In genomic region chr1:179143332-179143731, GRCh38 we compare ENCODE assay signal across 9 cellular contexts.
DNase-seq lines count a peak whose midpoint lies in the region; ATAC-seq and TF ChIP-seq lines count a peak whose summit lies in the region.
"Had no signal": no experiment of that assay in that cellular context is flagged by ENCODE, and none has a peak within 500 bp of the region (broad histone marks: within the 10 kb centered on the region; RNA-seq: fewer than 3 reads in every experiment).

No MANE protein-coding gene starts in this region.

- H3K9me3 Mint-ChIP-seq in activated T-cell treated with anti-CD3 and anti-CD28 coated beads, Interleukin-2, amount 50 U/mL, for 4 hours = no peaks in the 10 kb centered on the region

- TF ChIP-seq CTCF in foreskin fibroblast (IDR thresholded peaks at IDR 0.05; ENCODE audit: low read depth, low read length) = no peak
- no peak for TF ChIP-seq CTCF in thyroid gland (IDR thresholded peaks at IDR 0.05)

- H2BK120ac ChIP-seq in mesendoderm (ENCODE audit: low read depth, low read length) = no peak overlapping the region

- peaks cover 10% of the 10 kb centered on the region for H3K36me3 Mint-ChIP-seq in activated T-cell treated with anti-CD3 and anti-CD28 coated beads, Interleukin-2, amount 50 U/mL, for 4 hours (ENCODE audit: insufficient read depth)

- H2AK5ac ChIP-seq in mesendoderm (ENCODE audit: low read length) = no peak overlapping the region

- H3K9ac ChIP-seq in mesendoderm (ENCODE audit: low read length) = no peak overlapping the region

- H3K9me3 ChIP-seq in thyroid gland = no peaks in the 10 kb centered on the region

- no peaks in the 10 kb centered on the region for H3K27me3 Mint-ChIP-seq in activated T-cell treated with anti-CD3 and anti-CD28 coated beads, Interleukin-2, amount 50 U/mL, for 4 hours (ENCODE audit: low read depth)

- H3K79me1 ChIP-seq in mesendoderm (ENCODE audit: low read length) = peaks cover 4% of the 10 kb centered on the region

- DNase-seq in activated T-cell treated with anti-CD3 and anti-CD28 coated beads, Interleukin-2, amount 50 U/mL, for 4 hours = no peak
- DNase-seq in activated T-cell treated with anti-CD3 and anti-CD28 coated beads for 4 hours = no peak
- DNase-seq in SW 1271 (lab: John Stamatoyannopoulos, UW) = peak; percentile 60 to 90
- DNase-seq in foreskin fibroblast = peak; percentile 80 to 89
- DNase-seq in thyroid gland = no peak
- DNase-seq in NCI-H82 (lab: John Stamatoyannopoulos, UW) = no peak
- DNase-seq in NCI-H1694 (lab: John Stamatoyannopoulos, UW) = no peak
- DNase-seq in mesendoderm = no peak

- no peak overlapping the region for H2BK5ac ChIP-seq in mesendoderm (ENCODE audit: low read length)

- H4K5ac ChIP-seq in mesendoderm (ENCODE audit: low read length) = no peak overlapping the region

- H3K23ac ChIP-seq in mesendoderm (ENCODE audit: low read length) = no peak overlapping the region

- H3K56ac ChIP-seq in mesendoderm (ENCODE audit: low read length) = no peak overlapping the region

- no peaks in the 10 kb centered on the region for H3K36me3 ChIP-seq in thyroid gland
- H3K36me3 ChIP-seq in mesendoderm (ENCODE audit: control insufficient read depth, insufficient read depth, low read length) = no peaks in the 10 kb centered on the region

- peak; percentile 35 to 49 for ATAC-seq in activated T-cell treated with anti-CD3 and anti-CD28 coated beads, Interleukin-2, amount 50 U/mL, for 4 hours

- H3K79me2 ChIP-seq in mesendoderm (ENCODE audit: control insufficient read depth, insufficient read depth, low read length) = no peaks in the 10 kb centered on the region

- no peak overlapping the region for H3K4me2 ChIP-seq in mesendoderm (ENCODE audit: low read length)

- no peak overlapping the region for H2BK15ac ChIP-seq in mesendoderm (replicated peaks; ENCODE audit: low read depth)

- no peak overlapping the region for H3K4me3 Mint-ChIP-seq in activated T-cell treated with anti-CD3 and anti-CD28 coated beads, Interleukin-2, amount 50 U/mL, for 4 hours

- WGBS in thyroid gland, 2 donors = 80 to 85% methylated on average over 4 of the region's 4 CpGs
- no CpG with 5 or more reads among the region's 4 CpGs for WGBS in mesendoderm (ENCODE audit: extremely low coverage, insufficient coverage, low lambda C conversion rate)

- H3K18ac ChIP-seq in mesendoderm (ENCODE audit: low read length) = no peak overlapping the region

- H3K4ac ChIP-seq in mesendoderm (ENCODE audit: low read depth, low read length) = no peak overlapping the region

- H3K4me3 ChIP-seq in foreskin fibroblast (ENCODE audit: low read depth in 1 of 2, low read length in 2 of 2) (peak overlapping the region in 1 of 2 donors; percentile 73), thyroid gland (replicated peaks in 1 of 3) (no peak overlapping the region), mesendoderm (ENCODE audit: low read length) (no peak overlapping the region)

- H3K27ac ChIP-seq in thyroid gland (peak overlapping the region in 2 of 3 donors; percentile 1 to 67), mesendoderm (ENCODE audit: low read depth, low read length) (no peak overlapping the region)
- H3K27ac ChIP-seq: C4-2B had no signal

- no peak for TF ChIP-seq POLR2A in thyroid gland (IDR thresholded peaks at IDR 0.05)

- no peaks in the 10 kb centered on the region for H3K4me1 ChIP-seq in thyroid gland
- no peaks in the 10 kb centered on the region for H3K4me1 ChIP-seq in mesendoderm (ENCODE audit: control insufficient read depth, low read depth, low read length)

- H3K27me3 ChIP-seq in thyroid gland (no peaks in the 10 kb centered on the region), mesendoderm (ENCODE audit: insufficient read depth, low read length, poor library complexity) (no peaks in the 10 kb centered on the region)

- peaks cover 37% of the 10 kb centered on the region for H3K4me1 Mint-ChIP-seq in activated T-cell treated with anti-CD3 and anti-CD28 coated beads, Interleukin-2, amount 50 U/mL, for 4 hours (ENCODE audit: low read depth)

- intact Hi-C loops in thyroid gland (cut with DNase I) = no loop called here

- no peak overlapping the region for H4K8ac ChIP-seq in mesendoderm (ENCODE audit: low read depth, low read length)

Comparison
In these comparisons a context has a peak if more than half of its experiments do, and no peak if none do; other contexts are left out.
1. DNase-seq: peak in SW 1271 (2 of 2) and foreskin fibroblast (2 of 2); none in activated T-cell treated with anti-CD3 and anti-CD28 coated beads, Interleukin-2, amount 50 U/mL, for 4 hours (single experiment), activated T-cell treated with anti-CD3 and anti-CD28 coated beads for 4 hours (single experiment), thyroid gland (0 of 2), NCI-H82 (single experiment), NCI-H1694 (single experiment) and mesendoderm (single experiment).